ENCODE assay signal across 22 cellular contexts in the genomic region with DNA sequence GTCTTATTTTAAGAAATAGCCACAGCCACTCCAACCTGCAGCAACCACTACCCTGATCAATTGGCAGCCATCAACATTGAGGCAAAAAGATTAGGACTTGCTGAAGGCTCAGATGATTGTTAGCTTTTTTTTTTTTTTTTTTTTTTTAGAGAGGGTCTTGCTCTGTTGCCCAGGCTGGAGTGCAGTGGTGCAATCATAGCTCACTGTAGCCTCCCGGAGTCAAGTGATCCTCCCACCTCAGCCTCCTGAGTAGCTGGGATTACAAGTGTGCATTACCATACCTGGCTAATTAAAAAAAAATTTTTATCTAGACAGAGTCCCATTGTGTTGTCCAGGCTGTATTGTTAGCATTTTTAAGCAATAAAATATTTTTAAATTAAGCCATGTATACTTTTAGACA.
DNase-seq lines count a peak whose midpoint lies in the region; ATAC-seq and TF ChIP-seq lines count a peak whose summit lies in the region.
"Had no signal": no experiment of that assay in that cellular context is flagged by ENCODE, and none has a peak within 500 bp of the region (broad histone marks: within the 10 kb centered on the region; RNA-seq: fewer than 3 reads in every experiment).

No MANE protein-coding gene starts in this region.

- peaks cover 60% of the 10 kb centered on the region for H3K36me3 ChIP-seq in SK-N-MC (ENCODE audit: insufficient read depth, low read length)
- H3K36me3 ChIP-seq: HAP-1, WERI-Rb-1 had no signal

- no peak for TF ChIP-seq CTCF in nephron progenitor cell (IDR thresholded peaks at IDR 0.05)

- peaks cover 92% of the 10 kb centered on the region for H3K4me1 Mint-ChIP-seq in activated naive CD4-positive, alpha-beta T cell treated with anti-CD3 and anti-CD28 coated beads, Interleukin-2, amount 10 ng/mL, durations not matched to agents 7 days and 5 days
- H3K4me1 Mint-ChIP-seq in activated naive CD8-positive, alpha-beta T cell treated with anti-CD3 and anti-CD28 coated beads, Interleukin-2, amount 50 U/mL, for 24 hours, result peaks cover 92% of the 10 kb centered on the region
- peaks cover 95% of the 10 kb centered on the region for H3K4me1 Mint-ChIP-seq in stimulated activated naive CD8-positive, alpha-beta T cell treated with anti-CD3 and anti-CD28 coated beads, Interleukin-15, Interleukin-2, amounts not matched to agents 100 ng/mL and 50 ng/mL, for 24 hours (ENCODE audit: low read depth)
- no peaks in the 10 kb centered on the region for H3K4me1 Mint-ChIP-seq in nephron progenitor cell

- no peaks in the 10 kb centered on the region for H3K9me3 Mint-ChIP-seq in activated naive CD4-positive, alpha-beta T cell treated with anti-CD3 and anti-CD28 coated beads, Interleukin-2, amount 10 ng/mL, durations not matched to agents 7 days and 5 days
- no peaks in the 10 kb centered on the region for H3K9me3 Mint-ChIP-seq in activated naive CD8-positive, alpha-beta T cell treated with anti-CD3 and anti-CD28 coated beads, Interleukin-2, amount 50 U/mL, for 24 hours
- H3K9me3 Mint-ChIP-seq in stimulated activated naive CD8-positive, alpha-beta T cell treated with anti-CD3 and anti-CD28 coated beads, Interleukin-15, Interleukin-2, amounts not matched to agents 100 ng/mL and 50 ng/mL, for 24 hours, result no peaks in the 10 kb centered on the region
- peaks cover 24% of the 10 kb centered on the region for H3K9me3 Mint-ChIP-seq in nephron progenitor cell
- H3K9me3 Mint-ChIP-seq: stimulated activated naive CD8-positive, alpha-beta T cell treated with anti-CD3 and anti-CD28 coated beads, Interleukin-15, amount 100 ng/mL, for 72 hours had no signal

- peak overlapping the region; percentile 49; the same call in 1 of the 2 replicates for H3K27ac ChIP-seq in SK-N-MC
- H3K27ac ChIP-seq: BLaER1, WERI-Rb-1 had no signal

- ATAC-seq in activated naive CD8-positive, alpha-beta T cell treated with anti-CD3 and anti-CD28 coated beads, Interleukin-2, amount 50 U/mL, for 24 hours, result no peak
- ATAC-seq: Panc1; stimulated activated naive CD8-positive, alpha-beta T cell treated with anti-CD3 and anti-CD28 coated beads, Interleukin-15, amount 100 ng/mL, for 72 hours had no signal

- H3K4me3 ChIP-seq in SK-N-MC, result no peak overlapping the region
- H3K4me3 ChIP-seq: BLaER1, HAP-1 had no signal

- no peak overlapping the region for H3K4me3 Mint-ChIP-seq in activated naive CD4-positive, alpha-beta T cell treated with anti-CD3 and anti-CD28 coated beads, Interleukin-2, amount 10 ng/mL, durations not matched to agents 7 days and 5 days
- peak overlapping the region; percentile 13 for H3K4me3 Mint-ChIP-seq in activated naive CD8-positive, alpha-beta T cell treated with anti-CD3 and anti-CD28 coated beads, Interleukin-2, amount 50 U/mL, for 24 hours
- H3K4me3 Mint-ChIP-seq in stimulated activated naive CD8-positive, alpha-beta T cell treated with anti-CD3 and anti-CD28 coated beads, Interleukin-15, Interleukin-2, amounts not matched to agents 100 ng/mL and 50 ng/mL, for 24 hours, result peak overlapping the region; percentile 3
- H3K4me3 Mint-ChIP-seq in nephron progenitor cell, result no peak overlapping the region

- H3K9me3 ChIP-seq in SK-N-MC (ENCODE audit: low read depth, low read length), result peaks cover 3% of the 10 kb centered on the region; the same call in 1 of the 2 replicates
- H3K9me3 ChIP-seq: HAP-1 had no signal

- H3K27me3 Mint-ChIP-seq in activated naive CD4-positive, alpha-beta T cell treated with anti-CD3 and anti-CD28 coated beads, Interleukin-2, amount 10 ng/mL, durations not matched to agents 7 days and 5 days, result no peaks in the 10 kb centered on the region
- peaks cover 2% of the 10 kb centered on the region for H3K27me3 Mint-ChIP-seq in activated naive CD8-positive, alpha-beta T cell treated with anti-CD3 and anti-CD28 coated beads, Interleukin-2, amount 50 U/mL, for 24 hours
- no peaks in the 10 kb centered on the region for H3K27me3 Mint-ChIP-seq in stimulated activated naive CD8-positive, alpha-beta T cell treated with anti-CD3 and anti-CD28 coated beads, Interleukin-15, Interleukin-2, amounts not matched to agents 100 ng/mL and 50 ng/mL, for 24 hours
- peaks cover 5% of the 10 kb centered on the region for H3K27me3 Mint-ChIP-seq in nephron progenitor cell (ENCODE audit: low read depth, poor library complexity)
- H3K27me3 Mint-ChIP-seq: stimulated activated naive CD8-positive, alpha-beta T cell treated with anti-CD3 and anti-CD28 coated beads, Interleukin-15, amount 100 ng/mL, for 72 hours had no signal

- no peak overlapping the region for H3K9ac ChIP-seq in SK-N-MC (ENCODE audit: insufficient read length)
- H3K9ac ChIP-seq: BLaER1 had no signal

- no peak for DNase-seq in activated naive CD4-positive, alpha-beta T cell treated with anti-CD3 and anti-CD28 coated beads, Interleukin-2, amount 10 ng/mL, durations not matched to agents 7 days and 5 days
- no peak for DNase-seq in activated naive CD4-positive, alpha-beta T cell treated with anti-CD3 and anti-CD28 coated beads, Interleukin-2, amount 50 U/mL, for 16 hours
- no peak for DNase-seq in SK-N-MC (ENCODE audit: low read depth, low spot score)
- DNase-seq in activated naive CD8-positive, alpha-beta T cell treated with anti-CD3 and anti-CD28 coated beads, Interleukin-2, amount 50 U/mL, for 24 hours, result no peak
- no peak for DNase-seq in nephron progenitor cell
- no peak for DNase-seq in EL
- DNase-seq: activated CD4-positive, alpha-beta T cell treated with anti-CD3 and anti-CD28 coated beads, Interleukin-2, amount 50 U/mL, for 1 hour; activated T-cell treated with anti-CD3 and anti-CD28 coated beads for 4 hours; Calu3; DMS79 treated with DMSO at 0.1 percent for 48 hours; left colon; NCI-H1105 treated with DMSO at 0.1 percent for 48 hours; NCI-H1930; NCI-H524 treated with DMSO at 0.1 percent for 48 hours; SHP77; T-helper 9 cell; WERI-Rb-1 had no signal

- peaks cover 76% of the 10 kb centered on the region for H3K36me3 Mint-ChIP-seq in activated naive CD4-positive, alpha-beta T cell treated with anti-CD3 and anti-CD28 coated beads, Interleukin-2, amount 10 ng/mL, durations not matched to agents 7 days and 5 days
- peaks cover 73% of the 10 kb centered on the region for H3K36me3 Mint-ChIP-seq in activated naive CD8-positive, alpha-beta T cell treated with anti-CD3 and anti-CD28 coated beads, Interleukin-2, amount 50 U/mL, for 24 hours (ENCODE audit: low read depth)
- peaks cover 82% of the 10 kb centered on the region for H3K36me3 Mint-ChIP-seq in stimulated activated naive CD8-positive, alpha-beta T cell treated with anti-CD3 and anti-CD28 coated beads, Interleukin-15, Interleukin-2, amounts not matched to agents 100 ng/mL and 50 ng/mL, for 24 hours (ENCODE audit: low read depth)
- H3K36me3 Mint-ChIP-seq in nephron progenitor cell (ENCODE audit: low read depth), result peaks cover 32% of the 10 kb centered on the region

- peak overlapping the region; percentile 73 for H3K27ac Mint-ChIP-seq in activated naive CD4-positive, alpha-beta T cell treated with anti-CD3 and anti-CD28 coated beads, Interleukin-2, amount 10 ng/mL, durations not matched to agents 7 days and 5 days
- H3K27ac Mint-ChIP-seq in activated naive CD8-positive, alpha-beta T cell treated with anti-CD3 and anti-CD28 coated beads, Interleukin-2, amount 50 U/mL, for 24 hours, result peak overlapping the region; percentile 97
- H3K27ac Mint-ChIP-seq in stimulated activated naive CD8-positive, alpha-beta T cell treated with anti-CD3 and anti-CD28 coated beads, Interleukin-15, Interleukin-2, amounts not matched to agents 100 ng/mL and 50 ng/mL, for 24 hours, result peak overlapping the region; percentile 96
- no peak overlapping the region for H3K27ac Mint-ChIP-seq in nephron progenitor cell

- CTCF ChIA-PET in activated naive CD4-positive, alpha-beta T cell treated with anti-CD3 and anti-CD28 coated beads, Interleukin-2, amount 10 ng/mL, durations not matched to agents 7 days and 5 days (lab: Charles Lee), result interaction anchor here (1.7 kb wide), 1 partner anchor 60 kb away, joined by 3 read pairs; no protein-coding TSS in a partner anchor

Comparison
In these comparisons a context has a peak if more than half of its experiments do, and no peak if none do; other contexts are left out.
1. H3K4me3 Mint-ChIP-seq: peak in activated naive CD8-positive, alpha-beta T cell treated with anti-CD3 and anti-CD28 coated beads, Interleukin-2, amount 50 U/mL, for 24 hours (single experiment) and stimulated activated naive CD8-positive, alpha-beta T cell treated with anti-CD3 and anti-CD28 coated beads, Interleukin-15, Interleukin-2, amounts not matched to agents 100 ng/mL and 50 ng/mL, for 24 hours (single experiment); none in activated naive CD4-positive, alpha-beta T cell treated with anti-CD3 and anti-CD28 coated beads, Interleukin-2, amount 10 ng/mL, durations not matched to agents 7 days and 5 days (single experiment) and nephron progenitor cell (single experiment).